In genomic region chr11:72012897-72013721, GRCh38 we compare ENCODE assay signal across 1 cellular context.
TF ChIP-seq lines count a peak whose summit lies in the region.

No MANE protein-coding gene starts in this region.

TF ChIP-seq in GM23338, 12 proteins besides CTCF, POLR2A, EP300 and RAD21 (continued from another document):
- TF ChIP-seq ZNF462 (CRISPR knock-in tag; IDR thresholded peaks at IDR 0.05): no peak
- TF ChIP-seq REST (IDR thresholded peaks at IDR 0.05; ENCODE audit: unreplicated experiment): no peak
- no peak for TF ChIP-seq ETS1 (IDR thresholded peaks at IDR 0.05)
- TF ChIP-seq CREB1 (CRISPR knock-in tag; IDR thresholded peaks at IDR 0.05; ENCODE audit: low read depth): no peak
- no peak for TF ChIP-seq NANOG (IDR thresholded peaks at IDR 0.05; ENCODE audit: borderline replicate concordance)
- no peak for TF ChIP-seq ZNF114 (CRISPR knock-in tag; IDR thresholded peaks at IDR 0.05)
- TF ChIP-seq EZH2 (IDR thresholded peaks at IDR 0.05; ENCODE audit: low read depth, unreplicated experiment): no peak
- TF ChIP-seq POLR2AphosphoS5 (IDR thresholded peaks at IDR 0.05; ENCODE audit: low read depth): no peak
- TF ChIP-seq STAT1 (IDR thresholded peaks at IDR 0.05; ENCODE audit: unreplicated experiment): no peak
- no peak for TF ChIP-seq ZNF331 (CRISPR knock-in tag; IDR thresholded peaks at IDR 0.05; ENCODE audit: low read depth)
TF ChIP-seq in GM23338: peak in this region for 0.
